Comparison of ENCODE assay signal across 18 cellular contexts in genomic region chr5:23977365-23977764, GRCh38.
DNase-seq lines count a peak whose midpoint lies in the region; ATAC-seq, FAIRE-seq and TF ChIP-seq lines count a peak whose summit lies in the region.
"Had no signal": no experiment of that assay in that cellular context is flagged by ENCODE, and none has a peak within 500 bp of the region (broad histone marks: within the 10 kb centered on the region; RNA-seq: fewer than 3 reads in every experiment).

No MANE protein-coding gene starts in this region.

- no peaks in the 10 kb centered on the region for H3K4me1 Mint-ChIP-seq in GM23338
- H3K4me1 Mint-ChIP-seq in activated CD8-positive, alpha-beta T cell treated with anti-CD3 and anti-CD28 coated beads, Interleukin-2, amount 10 ng/mL, durations not matched to agents 7 days and 5 days (ENCODE audit: low read depth), result no peaks in the 10 kb centered on the region
- H3K4me1 Mint-ChIP-seq: CD4-positive, CD25-positive, alpha-beta regulatory T cell; CD8-positive, alpha-beta memory T cell had no signal

- H3K79me2 ChIP-seq in GM23338 (replicated peaks; ENCODE audit: insufficient read depth) (no peaks in the 10 kb centered on the region), mesendoderm (ENCODE audit: control insufficient read depth, insufficient read depth, low read length) (no peaks in the 10 kb centered on the region)

- H3K23ac ChIP-seq in mesendoderm (ENCODE audit: low read length), result no peak overlapping the region

- no peak overlapping the region for H3K27ac Mint-ChIP-seq in GM23338
- no peak overlapping the region for H3K27ac Mint-ChIP-seq in activated CD8-positive, alpha-beta T cell treated with anti-CD3 and anti-CD28 coated beads, Interleukin-2, amount 10 ng/mL, durations not matched to agents 7 days and 5 days
- H3K27ac Mint-ChIP-seq: CD4-positive, CD25-positive, alpha-beta regulatory T cell; CD8-positive, alpha-beta memory T cell had no signal

- H3K4me2 ChIP-seq in GM23338 (no peak overlapping the region), mesendoderm (ENCODE audit: low read length) (no peak overlapping the region)
- H3K4me2 ChIP-seq: KMS-11 had no signal

- ATAC-seq in GM23338 (no peak), GM18519 (IDR thresholded peaks at IDR 0.05; ENCODE audit: low FRiP score, unreplicated experiment) (no peak)
- ATAC-seq in activated CD8-positive, alpha-beta T cell treated with anti-CD3 and anti-CD28 coated beads, Interleukin-2, amount 10 ng/mL, durations not matched to agents 7 days and 5 days, result no peak

- POLR2A ChIA-PET in activated CD8-positive, alpha-beta T cell treated with anti-CD3 and anti-CD28 coated beads, Interleukin-2, amount 10 ng/mL, durations not matched to agents 7 days and 5 days (lab: Charles Lee), result no interaction called here

- no peak overlapping the region for H4K8ac ChIP-seq in mesendoderm (ENCODE audit: low read depth, low read length)

- H3K36me3 Mint-ChIP-seq in GM23338 (ENCODE audit: low read depth), result peaks cover 30% of the 10 kb centered on the region
- H3K36me3 Mint-ChIP-seq in activated CD8-positive, alpha-beta T cell treated with anti-CD3 and anti-CD28 coated beads, Interleukin-2, amount 10 ng/mL, durations not matched to agents 7 days and 5 days (ENCODE audit: low read depth), result no peaks in the 10 kb centered on the region
- H3K36me3 Mint-ChIP-seq: CD4-positive, CD25-positive, alpha-beta regulatory T cell; CD8-positive, alpha-beta memory T cell had no signal

- H2BK15ac ChIP-seq in mesendoderm (replicated peaks; ENCODE audit: low read depth), result no peak overlapping the region

- H3K9me2 ChIP-seq in GM23338 (ENCODE audit: insufficient read depth), result no peaks in the 10 kb centered on the region

- H2BK5ac ChIP-seq in mesendoderm (ENCODE audit: low read length), result no peak overlapping the region

- peaks cover 1% of the 10 kb centered on the region for H3K27me3 Mint-ChIP-seq in GM23338 (ENCODE audit: insufficient read depth, low read depth, poor library complexity)
- no peaks in the 10 kb centered on the region for H3K27me3 Mint-ChIP-seq in activated CD8-positive, alpha-beta T cell treated with anti-CD3 and anti-CD28 coated beads, Interleukin-2, amount 10 ng/mL, durations not matched to agents 7 days and 5 days (ENCODE audit: low read depth)
- H3K27me3 Mint-ChIP-seq: CD4-positive, CD25-positive, alpha-beta regulatory T cell; CD8-positive, alpha-beta memory T cell had no signal

- no peak for TF ChIP-seq CTCF in GM23338 (conservative IDR thresholded peaks at IDR 0.05; ENCODE audit: low read depth in 2 of 2)

- DNase-seq in GM23338 (ENCODE audit: low spot score), result peak; percentile 31
- DNase-seq in HTR-8/SVneo (ENCODE audit: insufficient read length, low spot score), result no peak
- DNase-seq in RKO (ENCODE audit: low spot score), result peak; percentile 11
- DNase-seq in mesendoderm, result peak; percentile 18
- DNase-seq in H4 (ENCODE audit: low spot score), result no peak
- no peak for DNase-seq in activated CD8-positive, alpha-beta T cell treated with anti-CD3 and anti-CD28 coated beads, Interleukin-2, amount 10 ng/mL, durations not matched to agents 7 days and 5 days
- DNase-seq: C1 segment of cervical spinal cord; CD8-positive, alpha-beta memory T cell; COR-L47; EL; GOT3 had no signal

- CTCF ChIA-PET in activated CD8-positive, alpha-beta T cell treated with anti-CD3 and anti-CD28 coated beads, Interleukin-2, amount 10 ng/mL, durations not matched to agents 7 days and 5 days (lab: Charles Lee), result no interaction called here

- H3K27me3 ChIP-seq in GM23338 (ENCODE audit: insufficient read depth) (no peaks in the 10 kb centered on the region), mesendoderm (ENCODE audit: insufficient read depth, low read length, poor library complexity) (no peaks in the 10 kb centered on the region)
- H3K27me3 ChIP-seq: BE2C had no signal

- H4K20me1 ChIP-seq in GM23338 (replicated peaks; ENCODE audit: insufficient read depth), result no peaks in the 10 kb centered on the region

- no peak overlapping the region for H2AK5ac ChIP-seq in mesendoderm (ENCODE audit: low read length)

- H3K4me1 ChIP-seq in GM23338 (ENCODE audit: insufficient read depth) (no peaks in the 10 kb centered on the region), mesendoderm (ENCODE audit: control insufficient read depth, low read depth, low read length) (no peaks in the 10 kb centered on the region)
- H3K4me1 ChIP-seq: BE2C, HAP-1 had no signal

- H3K56ac ChIP-seq in mesendoderm (ENCODE audit: low read length), result no peak overlapping the region

- H4K5ac ChIP-seq in mesendoderm (ENCODE audit: low read length), result no peak overlapping the region

- H2BK120ac ChIP-seq in mesendoderm (ENCODE audit: low read depth, low read length), result no peak overlapping the region

- no peaks in the 10 kb centered on the region for H3K79me1 ChIP-seq in mesendoderm (ENCODE audit: low read length)

- no peak overlapping the region for H3K27ac ChIP-seq in GM23338 (ENCODE audit: low read depth)
- no peak overlapping the region for H3K27ac ChIP-seq in mesendoderm (ENCODE audit: low read depth, low read length)
- H3K27ac ChIP-seq: KMS-11 had no signal

- no peak overlapping the region for H3K9ac ChIP-seq in mesendoderm (ENCODE audit: low read length)
- H3K9ac ChIP-seq: KMS-11 had no signal

- no peaks in the 10 kb centered on the region for H3F3A ChIP-seq in GM23338 (replicated peaks; ENCODE audit: low read depth)

- H3K9me3 Mint-ChIP-seq in GM23338, result peaks cover 39% of the 10 kb centered on the region
- H3K9me3 Mint-ChIP-seq in activated CD8-positive, alpha-beta T cell treated with anti-CD3 and anti-CD28 coated beads, Interleukin-2, amount 10 ng/mL, durations not matched to agents 7 days and 5 days (ENCODE audit: insufficient read depth), result peaks cover 23% of the 10 kb centered on the region

- no peak overlapping the region for H2AFZ ChIP-seq in GM23338

- no peak overlapping the region for H3K4me3 Mint-ChIP-seq in GM23338
- H3K4me3 Mint-ChIP-seq in activated CD8-positive, alpha-beta T cell treated with anti-CD3 and anti-CD28 coated beads, Interleukin-2, amount 10 ng/mL, durations not matched to agents 7 days and 5 days, result no peak overlapping the region
- H3K4me3 Mint-ChIP-seq: CD4-positive, CD25-positive, alpha-beta regulatory T cell; CD8-positive, alpha-beta memory T cell had no signal

- peak; percentile 52 for FAIRE-seq in HTR-8/SVneo (lab: Jason Lieb, UNC)
- FAIRE-seq: D721Med, GM12891 had no signal

- no CpG with 5 or more reads among the region's 6 CpGs for WGBS in mesendoderm (ENCODE audit: extremely low coverage, insufficient coverage, low lambda C conversion rate)

- H3K4me3 ChIP-seq in GM23338, result no peak overlapping the region
- no peak overlapping the region for H3K4me3 ChIP-seq in mesendoderm (ENCODE audit: low read length)
- H3K4me3 ChIP-seq: HAP-1 had no signal

- no peak overlapping the region for H3K18ac ChIP-seq in mesendoderm (ENCODE audit: low read length)

- H3K36me3 ChIP-seq in GM23338 (ENCODE audit: insufficient read depth) (peaks cover 16% of the 10 kb centered on the region; the same call in 1 of the 2 replicates), mesendoderm (ENCODE audit: control insufficient read depth, insufficient read depth, low read length) (no peaks in the 10 kb centered on the region)
- H3K36me3 ChIP-seq: BE2C, HAP-1 had no signal

- no peak overlapping the region for H3K4ac ChIP-seq in mesendoderm (ENCODE audit: low read depth, low read length)

TF ChIP-seq in GM23338, 12 proteins besides CTCF, POLR2A, EP300 and RAD21:
- TF ChIP-seq NANOG (IDR thresholded peaks at IDR 0.05; ENCODE audit: borderline replicate concordance) (no peak), ETS1 (IDR thresholded peaks at IDR 0.05) (no peak), ZNF331 (CRISPR knock-in tag; IDR thresholded peaks at IDR 0.05; ENCODE audit: low read depth) (no peak)

Comparison
In these comparisons a context has a peak if more than half of its experiments do, and no peak if none do; other contexts are left out.
1. DNase-seq: peak in GM23338 (single experiment), RKO (single experiment) and mesendoderm (single experiment); none in HTR-8/SVneo (single experiment), H4 (single experiment) and activated CD8-positive, alpha-beta T cell treated with anti-CD3 and anti-CD28 coated beads, Interleukin-2, amount 10 ng/mL, durations not matched to agents 7 days and 5 days (single experiment).